1 cellular context compared by ENCODE assay signal in the genomic region with DNA sequence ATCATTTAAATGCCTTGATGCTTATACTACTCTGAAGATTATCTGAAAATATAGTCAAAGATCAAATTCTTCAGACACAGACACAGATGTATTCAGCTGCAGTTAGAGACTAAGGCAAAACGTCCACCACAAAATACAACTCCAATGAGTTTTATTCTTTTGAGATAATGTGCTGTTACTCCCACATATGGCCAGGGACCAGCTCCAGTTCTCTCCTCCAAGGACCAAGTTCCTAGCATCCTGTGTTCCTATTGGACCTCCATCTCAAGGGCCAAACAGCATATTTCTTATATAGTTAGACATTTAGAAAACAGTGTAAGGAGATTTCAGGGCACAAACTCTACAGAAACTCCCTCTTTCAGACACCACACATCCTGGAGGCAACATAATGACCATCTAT.
TF ChIP-seq lines count a peak whose summit lies in the region.

No MANE protein-coding gene starts in this region.

TF ChIP-seq in WTC11, 78 proteins besides CTCF, POLR2A, EP300 and RAD21 (continued from another document):
- TF ChIP-seq, protein P1, sequence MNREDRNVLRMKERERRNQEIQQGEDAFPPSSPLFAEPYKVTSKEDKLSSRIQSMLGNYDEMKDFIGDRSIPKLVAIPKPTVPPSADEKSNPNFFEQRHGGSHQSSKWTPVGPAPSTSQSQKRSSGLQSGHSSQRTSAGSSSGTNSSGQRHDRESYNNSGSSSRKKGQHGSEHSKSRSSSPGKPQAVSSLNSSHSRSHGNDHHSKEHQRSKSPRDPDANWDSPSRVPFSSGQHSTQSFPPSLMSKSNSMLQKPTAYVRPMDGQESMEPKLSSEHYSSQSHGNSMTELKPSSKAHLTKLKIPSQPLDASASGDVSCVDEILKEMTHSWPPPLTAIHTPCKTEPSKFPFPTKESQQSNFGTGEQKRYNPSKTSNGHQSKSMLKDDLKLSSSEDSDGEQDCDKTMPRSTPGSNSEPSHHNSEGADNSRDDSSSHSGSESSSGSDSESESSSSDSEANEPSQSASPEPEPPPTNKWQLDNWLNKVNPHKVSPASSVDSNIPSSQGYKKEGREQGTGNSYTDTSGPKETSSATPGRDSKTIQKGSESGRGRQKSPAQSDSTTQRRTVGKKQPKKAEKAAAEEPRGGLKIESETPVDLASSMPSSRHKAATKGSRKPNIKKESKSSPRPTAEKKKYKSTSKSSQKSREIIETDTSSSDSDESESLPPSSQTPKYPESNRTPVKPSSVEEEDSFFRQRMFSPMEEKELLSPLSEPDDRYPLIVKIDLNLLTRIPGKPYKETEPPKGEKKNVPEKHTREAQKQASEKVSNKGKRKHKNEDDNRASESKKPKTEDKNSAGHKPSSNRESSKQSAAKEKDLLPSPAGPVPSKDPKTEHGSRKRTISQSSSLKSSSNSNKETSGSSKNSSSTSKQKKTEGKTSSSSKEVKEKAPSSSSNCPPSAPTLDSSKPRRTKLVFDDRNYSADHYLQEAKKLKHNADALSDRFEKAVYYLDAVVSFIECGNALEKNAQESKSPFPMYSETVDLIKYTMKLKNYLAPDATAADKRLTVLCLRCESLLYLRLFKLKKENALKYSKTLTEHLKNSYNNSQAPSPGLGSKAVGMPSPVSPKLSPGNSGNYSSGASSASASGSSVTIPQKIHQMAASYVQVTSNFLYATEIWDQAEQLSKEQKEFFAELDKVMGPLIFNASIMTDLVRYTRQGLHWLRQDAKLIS (CRISPR knock-in tag; IDR thresholded peaks at IDR 0.05; ENCODE audit: borderline replicate concordance) = no peak
- no peak for TF ChIP-seq FOXP1 (CRISPR knock-in tag; IDR thresholded peaks at IDR 0.05; ENCODE audit: borderline replicate concordance)
- TF ChIP-seq, protein P2, sequence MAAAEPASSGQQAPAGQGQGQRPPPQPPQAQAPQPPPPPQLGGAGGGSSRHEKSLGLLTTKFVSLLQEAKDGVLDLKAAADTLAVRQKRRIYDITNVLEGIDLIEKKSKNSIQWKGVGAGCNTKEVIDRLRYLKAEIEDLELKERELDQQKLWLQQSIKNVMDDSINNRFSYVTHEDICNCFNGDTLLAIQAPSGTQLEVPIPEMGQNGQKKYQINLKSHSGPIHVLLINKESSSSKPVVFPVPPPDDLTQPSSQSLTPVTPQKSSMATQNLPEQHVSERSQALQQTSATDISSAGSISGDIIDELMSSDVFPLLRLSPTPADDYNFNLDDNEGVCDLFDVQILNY (CRISPR knock-in tag; IDR thresholded peaks at IDR 0.05) = no peak
- TF ChIP-seq GTF2I (CRISPR knock-in tag; conservative IDR thresholded peaks at IDR 0.05) = no peak
- TF ChIP-seq, protein P3, sequence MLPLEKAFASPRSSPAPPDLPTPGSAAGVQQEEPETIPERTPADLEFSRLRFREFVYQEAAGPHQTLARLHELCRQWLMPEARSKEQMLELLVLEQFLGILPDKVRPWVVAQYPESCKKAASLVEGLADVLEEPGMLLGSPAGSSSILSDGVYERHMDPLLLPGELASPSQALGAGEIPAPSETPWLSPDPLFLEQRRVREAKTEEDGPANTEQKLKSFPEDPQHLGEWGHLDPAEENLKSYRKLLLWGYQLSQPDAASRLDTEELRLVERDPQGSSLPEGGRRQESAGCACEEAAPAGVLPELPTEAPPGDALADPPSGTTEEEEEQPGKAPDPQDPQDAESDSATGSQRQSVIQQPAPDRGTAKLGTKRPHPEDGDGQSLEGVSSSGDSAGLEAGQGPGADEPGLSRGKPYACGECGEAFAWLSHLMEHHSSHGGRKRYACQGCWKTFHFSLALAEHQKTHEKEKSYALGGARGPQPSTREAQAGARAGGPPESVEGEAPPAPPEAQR (CRISPR knock-in tag; IDR thresholded peaks at IDR 0.05) = no peak
- no peak for TF ChIP-seq TP53 (CRISPR knock-in tag; IDR thresholded peaks at IDR 0.05)
- no peak for TF ChIP-seq CBFB (CRISPR knock-in tag; IDR thresholded peaks at IDR 0.05; ENCODE audit: low read depth)
